1 cellular context compared by ENCODE assay signal in genomic region chr17:46870116-46870803, GRCh38.
TF ChIP-seq lines count a peak whose summit lies in the region.

No MANE protein-coding gene starts in this region.

TF ChIP-seq in HepG2, 621 proteins besides CTCF, POLR2A, EP300 and RAD21 (continued from another document and continues in another):
- no peak for TF ChIP-seq ZBTB20 (CRISPR knock-in tag; IDR thresholded peaks at IDR 0.05; ENCODE audit: borderline replicate concordance, low read depth)
- TF ChIP-seq ZNF451 (CRISPR knock-in tag; IDR thresholded peaks at IDR 0.05), result 0 out of 2 replicates have a peak, but pooled peaks have one; percentile 18
- TF ChIP-seq HMGA1 (CRISPR knock-in tag; conservative IDR thresholded peaks at IDR 0.05), result no peak
- no peak for TF ChIP-seq ZNF780A (CRISPR knock-in tag; IDR thresholded peaks at IDR 0.05)
- TF ChIP-seq ZNF407 (CRISPR knock-in tag; IDR thresholded peaks at IDR 0.05; ENCODE audit: not compliant biosample characterization), result no peak
- no peak for TF ChIP-seq NFYB (CRISPR knock-in tag; IDR thresholded peaks at IDR 0.05)
- TF ChIP-seq ZNF841 (CRISPR knock-in tag; IDR thresholded peaks at IDR 0.05; ENCODE audit: borderline replicate concordance), result no peak
- peak; percentile 48 for TF ChIP-seq THAP11 (CRISPR knock-in tag; IDR thresholded peaks at IDR 0.05)
- no peak for TF ChIP-seq ATRX (CRISPR knock-in tag; IDR thresholded peaks at IDR 0.05; ENCODE audit: borderline replicate concordance)
- TF ChIP-seq ZNF83 (CRISPR knock-in tag; IDR thresholded peaks at IDR 0.05; ENCODE audit: borderline replicate concordance), result no peak
- no peak for TF ChIP-seq HMGXB3 (CRISPR knock-in tag; IDR thresholded peaks at IDR 0.05; ENCODE audit: borderline replicate concordance)
- no peak for TF ChIP-seq ZXDC (CRISPR knock-in tag; IDR thresholded peaks at IDR 0.05)
- peak; percentile 60; the same call in 1 of the 2 replicates for TF ChIP-seq IRF2 (CRISPR knock-in tag; IDR thresholded peaks at IDR 0.05)
- TF ChIP-seq ZNF784 (CRISPR knock-in tag; IDR thresholded peaks at IDR 0.05; ENCODE audit: borderline replicate concordance), result no peak
- peak; percentile 69 for TF ChIP-seq GATAD2A (CRISPR knock-in tag; IDR thresholded peaks at IDR 0.05)
- no peak for TF ChIP-seq ZNF720 (CRISPR knock-in tag; IDR thresholded peaks at IDR 0.05)
- no peak for TF ChIP-seq ZBTB43 (CRISPR knock-in tag; conservative IDR thresholded peaks at IDR 0.05)
- no peak for TF ChIP-seq TAF15 (IDR thresholded peaks at IDR 0.05; ENCODE audit: low read depth, low read length, poor library complexity, severe bottlenecking)
- no peak for TF ChIP-seq ZNF703 (CRISPR knock-in tag; IDR thresholded peaks at IDR 0.05; ENCODE audit: borderline replicate concordance)
- no peak for TF ChIP-seq YEATS4 (CRISPR knock-in tag; IDR thresholded peaks at IDR 0.05; ENCODE audit: borderline replicate concordance)
- no peak for TF ChIP-seq PBX3 (CRISPR knock-in tag; IDR thresholded peaks at IDR 0.05; ENCODE audit: borderline replicate concordance)
- no peak for TF ChIP-seq ZNF816 (CRISPR knock-in tag; IDR thresholded peaks at IDR 0.05; ENCODE audit: borderline replicate concordance)
- TF ChIP-seq YY1 (IDR thresholded peaks at IDR 0.05; ENCODE audit: insufficient read depth, insufficient replicate concordance, low read depth, low read length), result peak; percentile 31
- TF ChIP-seq RFX3 (CRISPR knock-in tag; IDR thresholded peaks at IDR 0.05), result no peak
- no peak for TF ChIP-seq DZIP1 (CRISPR knock-in tag; IDR thresholded peaks at IDR 0.05)
- peak; percentile 35; the same call in 1 of the 2 replicates for TF ChIP-seq MAZ (IDR thresholded peaks at IDR 0.05; ENCODE audit: borderline replicate concordance, low read depth, low read length)
- peak; percentile 56; the same call in 1 of the 2 replicates for TF ChIP-seq MAZ (CRISPR knock-in tag; IDR thresholded peaks at IDR 0.05; ENCODE audit: low read depth)
- no peak for TF ChIP-seq ZSCAN22 (CRISPR knock-in tag; IDR thresholded peaks at IDR 0.05)
- no peak for TF ChIP-seq ZNF546 (CRISPR knock-in tag; conservative IDR thresholded peaks at IDR 0.05)
- TF ChIP-seq ZMYM2 (CRISPR knock-in tag; IDR thresholded peaks at IDR 0.05), result no peak
- no peak for TF ChIP-seq JUND (CRISPR knock-in tag; IDR thresholded peaks at IDR 0.05)
- no peak for TF ChIP-seq CEBPG (CRISPR knock-in tag; IDR thresholded peaks at IDR 0.05)
- TF ChIP-seq ZNF235 (CRISPR knock-in tag; IDR thresholded peaks at IDR 0.05; ENCODE audit: borderline replicate concordance), result no peak
- no peak for TF ChIP-seq POLR2AphosphoS5 (IDR thresholded peaks at IDR 0.05; ENCODE audit: low read depth, low read length)
- peak; percentile 57 for TF ChIP-seq HNF4G (IDR thresholded peaks at IDR 0.05; ENCODE audit: borderline replicate concordance, low read depth, low read length)
- TF ChIP-seq HNF4G (CRISPR knock-in tag; IDR thresholded peaks at IDR 0.05; ENCODE audit: borderline replicate concordance, low read depth), result no peak; the same call in 1 of the 2 replicates
